ENCODE assay signal across 9 cellular contexts in the genomic region with DNA sequence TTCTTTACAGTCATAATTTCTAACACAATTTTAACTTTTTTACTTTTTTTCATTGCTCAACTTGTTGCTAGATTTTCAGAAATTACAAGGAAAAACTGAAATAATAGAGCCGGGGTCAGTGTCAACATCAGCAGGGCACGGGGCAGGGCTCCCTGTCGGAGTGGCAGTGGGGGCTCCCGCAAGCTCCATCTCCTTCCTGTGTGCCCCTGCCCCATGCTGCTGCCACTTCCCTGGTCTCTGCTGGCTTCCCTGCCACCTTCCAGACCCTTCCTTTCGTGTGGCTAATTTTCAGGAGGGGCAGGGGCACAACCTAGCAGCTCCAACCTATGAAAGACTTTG. TPM values are rescaled to one million over a fixed set of nuclear protein-coding genes. Genes with fewer than 3 reads are reported as not detected.
DNase-seq lines count a peak whose midpoint lies in the region; ATAC-seq, FAIRE-seq and TF ChIP-seq lines count a peak whose summit lies in the region.
"Had no signal": no experiment of that assay in that cellular context is flagged by ENCODE, and none has a peak within 500 bp of the region (broad histone marks: within the 10 kb centered on the region; RNA-seq: fewer than 3 reads in every experiment).

No MANE protein-coding gene starts in this region.

- H3K4me3 ChIP-seq in ACC112 (ENCODE audit: low read depth, low read length) (peak overlapping the region; percentile 99), IMR-90 (ENCODE audit: insufficient read depth, low read depth, low read length) (peak overlapping the region; percentile 82), bronchial epithelial cell (ENCODE audit: low read depth, low read length) (peak overlapping the region; percentile 99), muscle layer of colon (ENCODE audit: low read depth in 1 of 2, low read length in 2 of 2) (peak overlapping the region; percentile 95 to 99)

- peak overlapping the region; percentile 77 for H2BK5ac ChIP-seq in IMR-90 (ENCODE audit: low read depth, low read length, poor library complexity, severe bottlenecking)

- peak overlapping the region; percentile 89 for H3K4me2 ChIP-seq in IMR-90 (ENCODE audit: low read depth, low read length)

- H2AFZ ChIP-seq in ACC112 (ENCODE audit: low read length, unreplicated experiment) = peak overlapping the region; percentile 92
- H2AFZ ChIP-seq in IMR-90 (replicated peaks; ENCODE audit: low read length, poor library complexity) = peak overlapping the region; percentile 96

- TF ChIP-seq RAD21 in IMR-90 (IDR thresholded peaks at IDR 0.05; ENCODE audit: low read length) = no peak

- peak overlapping the region; percentile 76 for H3K14ac ChIP-seq in IMR-90 (replicated peaks; ENCODE audit: low read depth, low read length)

- H2AK9ac ChIP-seq in IMR-90 (replicated peaks; ENCODE audit: low read depth, low read length, poor library complexity) = peak overlapping the region; percentile 99

- POLR2A ChIA-PET in IMR-90 (lab: Charles Lee; ENCODE audit: unreplicated experiment) = no interaction called here

- dilution Hi-C loops in IMR-90 (cut with HindIII; ENCODE audit: low sequenced_read_pairs, unreplicated experiment) = no loop called here

- no TSS peak for BruUV-seq in IMR-90 (replicated peaks; lab: Mats Ljungman, UMichigan)

- ATAC-seq in IMR-90 (ENCODE audit: low read depth) = no peak
- ATAC-seq in HG02623 (IDR thresholded peaks at IDR 0.05; ENCODE audit: unreplicated experiment) = no peak
- ATAC-seq in GM18502 (IDR thresholded peaks at IDR 0.05; ENCODE audit: poor library complexity, unreplicated experiment) = no peak

- peak overlapping the region; percentile 98 for H4K91ac ChIP-seq in IMR-90 (ENCODE audit: insufficient read depth, low read depth, low read length)

- no peak overlapping the region for H3K56ac ChIP-seq in IMR-90 (ENCODE audit: extremely low read depth, insufficient read depth, low read length)

- peak overlapping the region; percentile 96 to 100 for H4K8ac ChIP-seq in IMR-90 (ENCODE audit: low read depth in 2 of 2, low read length in 2 of 2)

- H2BK15ac ChIP-seq in IMR-90 (ENCODE audit: low read depth, low read length) = no peak overlapping the region

- H3K27me3 ChIP-seq in ACC112 (ENCODE audit: insufficient read depth, low read length) (no peaks in the 10 kb centered on the region), IMR-90 (ENCODE audit: control insufficient read depth, insufficient read depth, low read length) (no peaks in the 10 kb centered on the region), bronchial epithelial cell (ENCODE audit: control insufficient read depth, insufficient read depth, low read length) (no peaks in the 10 kb centered on the region), muscle layer of colon (ENCODE audit: control insufficient read depth in 1 of 2, insufficient read depth in 2 of 2, low read length in 2 of 2) (no peaks in the 10 kb centered on the region)

- H3K23ac ChIP-seq in IMR-90 (ENCODE audit: low read depth, low read length) = peak overlapping the region; percentile 95; the same call in 1 of the 2 replicates

- peaks cover 4% of the 10 kb centered on the region; the same call in 1 of the 2 replicates for H3K9me1 ChIP-seq in IMR-90 (ENCODE audit: insufficient read depth, low read length)

- CTCF ChIA-PET in IMR-90 (lab: Yijun Ruan, JAX) = no interaction called here

- peaks cover 35% of the 10 kb centered on the region for H3K79me2 ChIP-seq in ACC112 (ENCODE audit: control insufficient read depth, insufficient read depth, low read length, unreplicated experiment)

- H3K9ac ChIP-seq in IMR-90 (ENCODE audit: low read depth, low read length) (peak overlapping the region; percentile 94), muscle layer of colon (ENCODE audit: low read length) (no peak overlapping the region)

- WGBS in IMR-90 (ENCODE audit: extremely low coverage in 2 of 2, insufficient read length in 1 of 2), 2 experiments = 80% methylated on average over 2 of the region's 5 CpGs; no CpG with 5 or more reads in 1 of the 2 experiments

- no peak overlapping the region for H2BK20ac ChIP-seq in IMR-90 (ENCODE audit: low read depth, low read length)

- 0 out of 2 replicates have a peak, but pooled peaks cover 8% of the 10 kb centered on the region for H4K20me1 ChIP-seq in IMR-90 (ENCODE audit: insufficient read depth, low read length)

- TF ChIP-seq CTCF in IMR-90 (conservative IDR thresholded peaks at IDR 0.05; ENCODE audit: low read depth, low read length) = no peak
- no peak for TF ChIP-seq CTCF in bronchial epithelial cell (IDR thresholded peaks at IDR 0.05; ENCODE audit: insufficient read depth, low read length, severe bottlenecking)
- no peak for TF ChIP-seq CTCF in GM10266 (IDR thresholded peaks at IDR 0.05; ENCODE audit: control insufficient read depth, insufficient read depth, low read depth, missing control alignments)

- no peak overlapping the region for H3K18ac ChIP-seq in IMR-90 (ENCODE audit: low read depth, low read length)

- FAIRE-seq in bronchial epithelial cell (lab: Jason Lieb, UNC) = no peak
- FAIRE-seq: islet of Langerhans had no signal

- peaks cover 24 to 65% of the 10 kb centered on the region in 2 experiments for H3K79me1 ChIP-seq in IMR-90 (ENCODE audit: low read depth in 1 of 2, low read length in 2 of 2)

- no peak for TF ChIP-seq POLR2A in IMR-90 (IDR thresholded peaks at IDR 0.05; ENCODE audit: low read depth, low read length)

- DNase-seq in IMR-90 (no peak), bronchial epithelial cell (ENCODE audit: low read depth) (no peak), GM10266 (ENCODE audit: extremely low spot score) (no peak), DMS 273 (lab: John Stamatoyannopoulos, UW; ENCODE audit: unreplicated experiment) (no peak)

- no peaks in the 10 kb centered on the region for H3K36me3 ChIP-seq in ACC112 (ENCODE audit: insufficient read depth, low read length)
- peaks cover 11% of the 10 kb centered on the region for H3K36me3 ChIP-seq in IMR-90 (ENCODE audit: control insufficient read depth, insufficient read depth, low read length)
- no peaks in the 10 kb centered on the region for H3K36me3 ChIP-seq in bronchial epithelial cell (ENCODE audit: control insufficient read depth, insufficient read depth, low read length)
- H3K36me3 ChIP-seq in muscle layer of colon (ENCODE audit: insufficient read depth, low read length) = peaks cover 13% of the 10 kb centered on the region

- peak overlapping the region; percentile 78 for H3K27ac ChIP-seq in ACC112 (ENCODE audit: low read depth, low read length)
- H3K27ac ChIP-seq in IMR-90 (ENCODE audit: insufficient read depth, low read length) = peak overlapping the region; percentile 82
- no peak overlapping the region for H3K27ac ChIP-seq in muscle layer of colon (ENCODE audit: low read depth, low read length)

- H4K5ac ChIP-seq in IMR-90 (ENCODE audit: low read depth, low read length) = peak overlapping the region; percentile 59

- H2BK120ac ChIP-seq in IMR-90 (ENCODE audit: low read depth, low read length) = peak overlapping the region; percentile 25; the same call in 1 of the 2 replicates

- H2AK5ac ChIP-seq in IMR-90 (ENCODE audit: low read depth, low read length) = peak overlapping the region; percentile 92; the same call in 1 of the 2 replicates

- intact Hi-C loops in IMR-90 (cut with micrococcal nuclease) = loop anchor here (2.0 to 5.0 kb wide), 2 partner anchors 35 to 119 kb away; no protein-coding TSS in a partner anchor

- H3K4ac ChIP-seq in IMR-90 (ENCODE audit: low read depth, low read length) = peak overlapping the region; percentile 99

- H3K4me1 ChIP-seq in ACC112 (ENCODE audit: control insufficient read depth, insufficient read depth, low read length, unreplicated experiment) = peaks cover 13% of the 10 kb centered on the region
- H3K4me1 ChIP-seq in IMR-90 (ENCODE audit: control insufficient read depth, insufficient read depth, low read length) = peaks cover 12% of the 10 kb centered on the region
- H3K4me1 ChIP-seq in muscle layer of colon (ENCODE audit: insufficient read depth, low read length) = peaks cover 22% of the 10 kb centered on the region

- H3K9me3 ChIP-seq in IMR-90 (ENCODE audit: control insufficient read depth, insufficient read depth, low read length) (no peaks in the 10 kb centered on the region), muscle layer of colon (ENCODE audit: low read length) (no peaks in the 10 kb centered on the region)

- in situ Hi-C loops in IMR-90 (cut with MboI; ENCODE audit: low sequenced_read_pairs) = no loop called here

TF ChIP-seq in IMR-90, 13 proteins besides CTCF, POLR2A, EP300 and RAD21:
- TF ChIP-seq CEBPB (IDR thresholded peaks at IDR 0.05; ENCODE audit: low read depth, low read length) (no peak), RCOR1 (IDR thresholded peaks at IDR 0.05; ENCODE audit: insufficient replicate concordance, low read length) (no peak), BHLHE40 (IDR thresholded peaks at IDR 0.05; ENCODE audit: low read depth, low read length) (no peak), SMC3 (IDR thresholded peaks at IDR 0.05; ENCODE audit: low read depth, low read length) (no peak)

RNA-seq across cellular contexts. Expression of a gene that starts 1.0 kb away (rescaled TPM):
- total RNA-seq in IMR-90 (2012; rRNA removed) (47.5 and 50.8 TPM in 2 replicates), bronchial epithelial cell (37.5 and 42.4 TPM in 2 replicates)
- 34.0 and 35.1 TPM in 2 replicates for polyA plus RNA-seq in IMR-90 (2012; rRNA removed)
- polyA plus RNA-seq in IMR-90 (2012; cell fraction: cytosol; rRNA removed) = 15.1 and 18.7 TPM in 2 replicates
- polyA plus RNA-seq in IMR-90 (2012; cell fraction: nucleus; rRNA removed; ENCODE audit: low replicate concordance) = 108 and 144 TPM in 2 replicates
